ENCODE assay signal across 10 cellular contexts in the genomic region with DNA sequence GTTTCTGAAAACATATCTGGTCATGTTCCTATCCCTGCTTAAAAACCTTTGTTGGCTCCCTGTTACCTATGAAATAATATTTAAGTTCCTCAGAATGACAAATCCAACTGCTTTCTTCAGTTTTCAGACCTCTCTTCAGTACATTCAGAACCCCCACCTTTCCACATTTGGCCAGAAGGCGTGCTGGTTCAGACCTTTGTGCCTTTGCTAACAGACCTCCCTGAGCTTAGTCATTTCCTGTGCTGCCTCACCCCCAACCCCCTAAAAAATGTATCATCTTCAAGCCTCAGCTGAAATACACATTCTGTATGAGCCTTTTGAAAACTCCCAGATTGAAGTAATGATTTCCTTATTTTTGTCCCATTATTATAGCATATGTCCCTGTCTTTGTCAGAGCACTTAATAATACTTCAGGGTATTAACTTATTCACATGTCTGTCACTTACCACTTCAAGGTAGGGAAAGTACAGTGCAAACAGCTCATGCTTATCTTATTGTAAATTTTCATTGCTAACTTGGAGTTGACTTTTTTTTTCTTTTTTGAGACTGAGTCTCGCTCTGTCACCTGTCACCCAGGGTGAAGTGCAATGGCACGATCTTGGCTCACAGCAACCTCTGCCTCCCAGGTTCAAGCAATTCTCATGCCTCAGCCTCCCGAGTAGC. TPM values are rescaled to one million over a fixed set of nuclear protein-coding genes. Genes with fewer than 3 reads are reported as not detected.
DNase-seq lines count a peak whose midpoint lies in the region; ATAC-seq lines count a peak whose summit lies in the region.
"Had no signal": no experiment of that assay in that cellular context is flagged by ENCODE, and none has a peak within 500 bp of the region (broad histone marks: within the 10 kb centered on the region; RNA-seq: fewer than 3 reads in every experiment).

No MANE protein-coding gene starts in this region.

- H3K9me3 ChIP-seq in right cardiac atrium (ENCODE audit: control insufficient read depth, low read length) = no peaks in the 10 kb centered on the region

- 93% methylated on average over 4 of the region's 4 CpGs for WGBS in right cardiac atrium

- H3K27me3 ChIP-seq in right cardiac atrium (ENCODE audit: control insufficient read depth, insufficient read depth) = no peaks in the 10 kb centered on the region

- DNase-seq in HS-27A (ENCODE audit: low read depth) = peak; percentile 24
- peak; percentile 30 for DNase-seq in activated CD4-positive, alpha-beta T cell treated with anti-CD3 and anti-CD28 coated beads, Interleukin-2, amount 50 U/mL, for 1 hour
- peak; percentile 41 for DNase-seq in epithelial cell of prostate (ENCODE audit: low read depth, low spot score)
- peak; percentile 64 for DNase-seq in stimulated activated CD4-positive, alpha-beta T cell treated with anti-CD3 and anti-CD28 coated beads, Interleukin-4, amount 100 ng/mL, for 24 hours
- no peak for DNase-seq in inferior parietal cortex (ENCODE audit: extremely low spot score)
- no peak for DNase-seq in ureter (ENCODE audit: low spot score)
- no peak for DNase-seq in right cardiac atrium
- no peak for DNase-seq in hippocampal formation (lab: John Stamatoyannopoulos, UW)

- no peaks in the 10 kb centered on the region for H3K4me1 ChIP-seq in right cardiac atrium (ENCODE audit: control insufficient read depth, insufficient read depth, low read length)

- H3K27ac ChIP-seq in epithelial cell of prostate = peak overlapping the region; percentile 97
- no peak overlapping the region for H3K27ac ChIP-seq in right cardiac atrium (ENCODE audit: low read length)

- ATAC-seq in right cardiac atrium = no peak

- no peak overlapping the region for H3K4me3 ChIP-seq in right cardiac atrium (ENCODE audit: low read length)
- H3K4me3 ChIP-seq: skin epidermis had no signal

- intact Hi-C loops in right cardiac atrium (cut with DNase I) = loop anchor here in 3 of 4 donors (5.0 to 10.0 kb wide), 2 partner anchors 96 to 98 kb away; no protein-coding TSS in a partner anchor

RNA-seq across cellular contexts. Expression of a gene that starts 19.7 kb away (rescaled TPM):
- total RNA-seq in ureter = not detected
- not detected for total RNA-seq in right cardiac atrium
- polyA plus RNA-seq in right cardiac atrium = not detected
- polyA plus RNA-seq: IgD-negative memory B cell had no signal

Comparison
In these comparisons a context has a peak if more than half of its experiments do, and no peak if none do; other contexts are left out.
1. DNase-seq: peak in HS-27A (single experiment), activated CD4-positive, alpha-beta T cell treated with anti-CD3 and anti-CD28 coated beads, Interleukin-2, amount 50 U/mL, for 1 hour (single experiment), epithelial cell of prostate (single experiment) and stimulated activated CD4-positive, alpha-beta T cell treated with anti-CD3 and anti-CD28 coated beads, Interleukin-4, amount 100 ng/mL, for 24 hours (single experiment); none in inferior parietal cortex (single experiment), ureter (single experiment), right cardiac atrium (0 of 3) and hippocampal formation (0 of 2).